12 cellular contexts compared by ENCODE assay signal in genomic region chr9:107755267-107755666, GRCh38.
DNase-seq lines count a peak whose midpoint lies in the region; ATAC-seq and TF ChIP-seq lines count a peak whose summit lies in the region.
"Had no signal": no experiment of that assay in that cellular context is flagged by ENCODE, and none has a peak within 500 bp of the region (broad histone marks: within the 10 kb centered on the region; RNA-seq: fewer than 3 reads in every experiment).

No MANE protein-coding gene starts in this region.

- H3K4me1 Mint-ChIP-seq in T-helper 17 cell = no peaks in the 10 kb centered on the region
- H3K4me1 Mint-ChIP-seq: CD8-positive, alpha-beta memory T cell had no signal

- H3K9me3 ChIP-seq in colonic mucosa (no peaks in the 10 kb centered on the region), mesodermal cell (ENCODE audit: control insufficient read depth, low read length) (no peaks in the 10 kb centered on the region), T-helper 17 cell (ENCODE audit: control insufficient read depth, low read length, poor library complexity, severe bottlenecking) (no peaks in the 10 kb centered on the region)
- H3K9me3 ChIP-seq: psoas muscle had no signal

- H3K27me3 ChIP-seq in colonic mucosa = no peaks in the 10 kb centered on the region

- H3K4me3 ChIP-seq in colonic mucosa (no peak overlapping the region), mesodermal cell (ENCODE audit: extremely low read depth, insufficient read depth, low read length, poor library complexity, severe bottlenecking) (no peak overlapping the region)
- H3K4me3 ChIP-seq: psoas muscle had no signal

- H3K27me3 Mint-ChIP-seq in T-helper 17 cell = no peaks in the 10 kb centered on the region

- TF ChIP-seq CTCF in colonic mucosa (IDR thresholded peaks at IDR 0.05) = no peak

- no peaks in the 10 kb centered on the region for H3K36me3 Mint-ChIP-seq in T-helper 17 cell (ENCODE audit: low read depth)

- no peak overlapping the region for H3K4me3 Mint-ChIP-seq in T-helper 17 cell
- H3K4me3 Mint-ChIP-seq: CD8-positive, alpha-beta memory T cell; T-helper 1 cell treated with Interleukin-12 subunit alpha and Interleukin-12 subunit beta and Interleukin-4 antibody, amounts not matched to agents 30 μg/mL and 1 μg/mL, for 36 hours had no signal

- 91 to 92% methylated on average over 3 of the region's 5 CpGs for WGBS in mesodermal cell (ENCODE audit: insufficient coverage in 2 of 2), 2 experiments

- no peak overlapping the region for H3K9ac ChIP-seq in colonic mucosa (ENCODE audit: low read depth in 2 of 2, low read length in 2 of 2)

- no peak overlapping the region for H3K27ac Mint-ChIP-seq in T-helper 17 cell
- H3K27ac Mint-ChIP-seq: CD8-positive, alpha-beta memory T cell; T-helper 1 cell treated with Interleukin-12 subunit alpha and Interleukin-12 subunit beta and Interleukin-4 antibody, amounts not matched to agents 30 μg/mL and 1 μg/mL, for 36 hours had no signal

- DNase-seq in Caki2 (ENCODE audit: low read depth) = peak; percentile 95
- peak; percentile 12 for DNase-seq in NCI-H460 (ENCODE audit: extremely low read depth, low read depth)
- peak; percentile 82 for DNase-seq in colonic mucosa
- no peak for DNase-seq in NCI-H774 (lab: John Stamatoyannopoulos, UW)
- no peak for DNase-seq in activated effector memory CD4-positive, alpha-beta T cell treated with anti-CD3 and anti-CD28 coated beads, Interleukin-2, amount 50 U/mL, for 16 hours
- DNase-seq in T-helper 17 cell = no peak
- DNase-seq: CD8-positive, alpha-beta memory T cell; NCI-H146; psoas muscle had no signal

- intact Hi-C loops in colonic mucosa (cut with DNase I) = loop anchor here (10.0 kb wide), 1 partner anchor 270 kb away; the partner anchor contains the start of gene KLF4

- H3K36me3 ChIP-seq in colonic mucosa (no peaks in the 10 kb centered on the region), mesodermal cell (ENCODE audit: control insufficient read depth, insufficient read depth, low read length) (no peaks in the 10 kb centered on the region)

- peaks cover 6% of the 10 kb centered on the region for H3K4me1 ChIP-seq in colonic mucosa
- peaks cover 20% of the 10 kb centered on the region for H3K4me1 ChIP-seq in mesodermal cell (ENCODE audit: control insufficient read depth, insufficient read depth, low read length, poor library complexity, severe bottlenecking)

- H3K27ac ChIP-seq in colonic mucosa = peak overlapping the region; percentile 66
- peak overlapping the region; percentile 57 for H3K27ac ChIP-seq in mesodermal cell (ENCODE audit: low read depth, low read length, severe bottlenecking)
- H3K27ac ChIP-seq: psoas muscle had no signal

- in situ Hi-C loops in Caki2 (cut with HindIII; ENCODE audit: low pct_unique_long_range_greater_than_20kb, low sequenced_read_pairs) = no loop called here

- no peak for ATAC-seq in HG02981 (IDR thresholded peaks at IDR 0.05; ENCODE audit: unreplicated experiment)
- no peak for ATAC-seq in T-helper 17 cell
- ATAC-seq: psoas muscle had no signal

Comparison
In these comparisons a context has a peak if more than half of its experiments do, and no peak if none do; other contexts are left out.
1. DNase-seq: peak in Caki2 (single experiment), NCI-H460 (single experiment) and colonic mucosa (single experiment); none in NCI-H774 (single experiment), activated effector memory CD4-positive, alpha-beta T cell treated with anti-CD3 and anti-CD28 coated beads, Interleukin-2, amount 50 U/mL, for 16 hours (single experiment) and T-helper 17 cell (0 of 3).